Comparison of ENCODE assay signal across 18 cellular contexts in the genomic region with DNA sequence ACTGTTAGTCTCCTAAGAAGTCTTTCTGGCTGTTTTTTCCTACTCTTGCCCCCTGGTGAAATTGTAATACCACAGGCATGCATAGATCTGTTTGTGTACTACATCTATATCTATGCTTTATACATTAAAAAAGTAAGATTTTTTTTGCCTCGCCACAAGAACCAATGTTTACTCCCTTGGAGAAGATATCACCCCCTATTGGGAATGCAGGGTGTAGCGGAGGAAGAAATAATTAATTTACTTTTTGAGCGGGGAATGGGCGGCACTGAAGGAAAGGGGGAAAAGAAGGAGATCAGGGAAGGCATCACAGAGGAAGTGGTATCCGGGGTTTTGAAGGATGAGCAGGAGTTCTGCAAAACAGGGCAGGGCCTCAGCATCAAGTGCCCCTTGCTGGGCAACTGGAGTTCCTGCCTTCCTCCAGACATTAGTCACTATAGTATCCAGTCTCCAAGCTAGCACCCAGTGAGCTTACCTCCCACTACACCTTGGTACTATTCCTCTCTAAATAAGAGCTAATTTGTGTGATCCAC.
DNase-seq lines count a peak whose midpoint lies in the region; ATAC-seq and TF ChIP-seq lines count a peak whose summit lies in the region.
"Had no signal": no experiment of that assay in that cellular context is flagged by ENCODE, and none has a peak within 500 bp of the region (broad histone marks: within the 10 kb centered on the region; RNA-seq: fewer than 3 reads in every experiment).

No MANE protein-coding gene starts in this region.

- DNase-seq in KBM-7: peak; percentile 10
- DNase-seq in choroid plexus epithelial cell (ENCODE audit: low read depth): peak; percentile 15
- no peak for DNase-seq in mesothelial cell of epicardium (ENCODE audit: low spot score in 2 of 2, unreplicated experiment in 2 of 2)
- no peak for DNase-seq in HPDE6-E6E7 (ENCODE audit: extremely low spot score)
- no peak for DNase-seq in head of caudate nucleus
- DNase-seq in stimulated activated CD4-positive, alpha-beta T cell treated with anti-CD3 and anti-CD28 coated beads, Interleukin-4, amount 100 ng/mL, for 1 hour: no peak
- DNase-seq: BE2C; CD8-positive, alpha-beta T cell; HCEC 1CT; MM.1S; NCI-H1105; NCI-H1694 treated with DMSO at 0.1 percent for 48 hours; NCI-H748 treated with DMSO at 0.1 percent for 48 hours had no signal

- H4K20me1 ChIP-seq in DOHH2 (ENCODE audit: control insufficient read depth, insufficient read depth, low read depth, low read length): no peaks in the 10 kb centered on the region

- H3K27ac Mint-ChIP-seq in mesothelial cell of epicardium: no peak overlapping the region
- H3K27ac Mint-ChIP-seq: CD8-positive, alpha-beta T cell had no signal

- 0 out of 2 replicates have a peak, but pooled peaks cover 7% of the 10 kb centered on the region for H3K27me3 ChIP-seq in DOHH2 (ENCODE audit: control insufficient read depth, low read length)
- H3K27me3 ChIP-seq: BE2C had no signal

- no peaks in the 10 kb centered on the region for H3K9me3 ChIP-seq in DOHH2 (ENCODE audit: control insufficient read depth, insufficient read depth, low read length)
- H3K9me3 ChIP-seq: BE2C had no signal

- no peaks in the 10 kb centered on the region for H3K36me3 Mint-ChIP-seq in mesothelial cell of epicardium
- H3K36me3 Mint-ChIP-seq: CD8-positive, alpha-beta T cell had no signal

- H3K4me1 ChIP-seq in DOHH2 (ENCODE audit: control insufficient read depth, low read length): peaks cover 9% of the 10 kb centered on the region
- H3K4me1 ChIP-seq: BE2C had no signal

- H3K4me2 ChIP-seq in DOHH2 (ENCODE audit: low read length): no peak overlapping the region

- no peak overlapping the region for H3K4me3 Mint-ChIP-seq in mesothelial cell of epicardium
- H3K4me3 Mint-ChIP-seq: CD8-positive, alpha-beta T cell had no signal

- ATAC-seq in GM18909 (IDR thresholded peaks at IDR 0.05; ENCODE audit: poor library complexity, unreplicated experiment): no peak
- ATAC-seq: CD8-positive, alpha-beta T cell; Right ventricle myocardium inferior had no signal

- no peaks in the 10 kb centered on the region for H3K4me1 Mint-ChIP-seq in mesothelial cell of epicardium

- H3K9me2 ChIP-seq in DOHH2 (replicated peaks; ENCODE audit: control insufficient read depth, low read length): no peaks in the 10 kb centered on the region

- H3K4me3 ChIP-seq in DOHH2 (ENCODE audit: low read length) (no peak overlapping the region), choroid plexus epithelial cell (ENCODE audit: low read depth, low read length) (no peak overlapping the region)

- TF ChIP-seq CTCF in DOHH2 (IDR thresholded peaks at IDR 0.05; ENCODE audit: low read depth, low read length, poor library complexity, severe bottlenecking) (peak; percentile 15), choroid plexus epithelial cell (conservative IDR thresholded peaks at IDR 0.05; ENCODE audit: low read depth, low read length) (peak; percentile 16), mesothelial cell of epicardium (IDR thresholded peaks at IDR 0.05; ENCODE audit: unreplicated experiment) (peak; percentile 22)

- H3K27ac ChIP-seq in DOHH2 (ENCODE audit: low read depth, low read length): no peak overlapping the region
- H3K27ac ChIP-seq: HL-60, KMS-11 had no signal

- intact Hi-C loops in head of caudate nucleus (cut with DNase I): no loop called here

- H3K27me3 Mint-ChIP-seq in mesothelial cell of epicardium (ENCODE audit: low read depth): peaks cover 26% of the 10 kb centered on the region

- H3K9me3 Mint-ChIP-seq in mesothelial cell of epicardium: no peaks in the 10 kb centered on the region
- H3K9me3 Mint-ChIP-seq: CD8-positive, alpha-beta T cell had no signal

- H3K36me3 ChIP-seq in DOHH2 (ENCODE audit: control insufficient read depth, low read length): no peaks in the 10 kb centered on the region
- H3K36me3 ChIP-seq: BE2C had no signal

- no peaks in the 10 kb centered on the region for H3F3A ChIP-seq in DOHH2 (ENCODE audit: control insufficient read depth, insufficient read depth)

- in situ Hi-C loops in KBM-7 (cut with MboI; ENCODE audit: low pct_unique_long_range_greater_than_20kb, low sequenced_read_pairs): no loop called here

- no peaks in the 10 kb centered on the region for H3K79me2 ChIP-seq in DOHH2 (ENCODE audit: control insufficient read depth, low read length)

Comparison
In these comparisons a context has a peak if more than half of its experiments do, and no peak if none do; other contexts are left out.
1. DNase-seq: peak in KBM-7 (single experiment) and choroid plexus epithelial cell (single experiment); none in mesothelial cell of epicardium (0 of 2), HPDE6-E6E7 (single experiment), head of caudate nucleus (0 of 42) and stimulated activated CD4-positive, alpha-beta T cell treated with anti-CD3 and anti-CD28 coated beads, Interleukin-4, amount 100 ng/mL, for 1 hour (single experiment).
2. Peak in every context shown above with its lines, with median percentiles within 50 percentile points of each other: CTCF ChIP-seq.